Comparison of ENCODE assay signal across 9 cellular contexts in the genomic region with DNA sequence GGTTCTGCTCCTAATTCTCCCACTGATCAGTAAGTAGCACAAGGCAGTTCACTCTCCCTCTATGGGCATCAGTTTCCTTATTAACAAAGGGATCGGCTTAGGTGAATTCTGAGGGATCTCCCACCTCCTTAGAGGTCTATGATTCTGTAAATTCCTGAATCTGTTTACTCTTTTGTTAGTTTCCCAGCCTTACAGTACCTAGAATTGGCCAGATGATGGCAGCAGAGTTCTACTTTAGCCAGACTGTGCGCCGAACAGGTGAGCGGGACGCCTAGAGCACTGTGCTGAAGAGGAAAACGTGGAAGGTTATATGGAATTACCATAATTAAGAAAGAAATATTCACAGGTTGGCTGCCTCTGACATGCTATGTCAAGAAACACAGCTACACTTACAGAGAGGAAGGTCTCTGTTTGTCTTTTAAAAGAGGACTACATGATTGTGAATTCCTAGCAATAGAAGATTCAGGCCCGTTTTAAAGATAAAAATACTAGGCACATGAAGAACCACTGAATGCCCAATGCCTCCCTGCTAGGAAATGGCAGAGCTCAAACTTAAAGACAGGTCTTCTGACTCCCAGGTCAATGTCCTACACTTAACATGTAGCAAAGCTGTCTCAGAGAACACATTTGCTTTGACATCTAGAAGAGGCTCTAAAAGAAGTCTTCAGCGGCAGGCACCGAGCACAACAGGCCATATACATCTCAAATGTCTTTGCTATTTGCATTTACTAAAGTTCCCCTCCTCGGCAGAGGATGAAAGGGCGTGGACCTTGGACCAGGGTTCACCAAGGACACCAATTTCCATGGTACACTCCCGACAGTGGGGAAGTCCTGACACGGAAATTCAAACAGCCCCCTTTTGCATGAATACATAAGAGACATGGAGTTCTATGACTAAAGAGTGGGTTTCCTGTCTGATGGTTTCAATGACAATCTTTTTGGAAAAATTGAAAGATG.
DNase-seq lines count a peak whose midpoint lies in the region; ATAC-seq and TF ChIP-seq lines count a peak whose summit lies in the region.
"Had no signal": no experiment of that assay in that cellular context is flagged by ENCODE, and none has a peak within 500 bp of the region (broad histone marks: within the 10 kb centered on the region; RNA-seq: fewer than 3 reads in every experiment).

No MANE protein-coding gene starts in this region.

- H3K9me3 Mint-ChIP-seq in type B pancreatic cell, result no peaks in the 10 kb centered on the region
- H3K9me3 Mint-ChIP-seq: activated naive CD4-positive, alpha-beta T cell treated with anti-CD3 and anti-CD28 coated beads, Interleukin-2, amount 50 U/mL, for 24 hours had no signal

- H3K4me3 ChIP-seq in neural cell (ENCODE audit: low read length), result no peak overlapping the region

- H3K36me3 Mint-ChIP-seq in type B pancreatic cell, result no peaks in the 10 kb centered on the region
- H3K36me3 Mint-ChIP-seq: activated naive CD4-positive, alpha-beta T cell treated with anti-CD3 and anti-CD28 coated beads, Interleukin-2, amount 50 U/mL, for 24 hours had no signal

- no peaks in the 10 kb centered on the region for H4K20me1 ChIP-seq in neural cell (ENCODE audit: insufficient read depth)

- no peaks in the 10 kb centered on the region for H3K27me3 ChIP-seq in neural cell (ENCODE audit: insufficient read depth, low read depth, low read length)

- DNase-seq in DMS 273 (lab: John Stamatoyannopoulos, UW; ENCODE audit: unreplicated experiment) (peak; percentile 82), NCI-H526 (lab: John Stamatoyannopoulos, UW) (peak; percentile 68 to 85), fibroblast of gingiva (ENCODE audit: low read depth) (peak; percentile 7), type B pancreatic cell (ENCODE audit: extremely low spot score, unreplicated experiment) (no peak)
- peak; percentile 65 for DNase-seq in activated CD8-positive, alpha-beta memory T cell treated with anti-CD3 and anti-CD28 coated beads for 24 hours

- no peaks in the 10 kb centered on the region for H3K4me1 Mint-ChIP-seq in type B pancreatic cell (ENCODE audit: unreplicated experiment)

- H3K27me3 Mint-ChIP-seq in type B pancreatic cell, result peaks cover 39% of the 10 kb centered on the region

- ATAC-seq in GM19452 (IDR thresholded peaks at IDR 0.05; ENCODE audit: unreplicated experiment), result peak; percentile 95
- peak; percentile 98 for ATAC-seq in HG03439 (IDR thresholded peaks at IDR 0.05; ENCODE audit: unreplicated experiment)

- no peak overlapping the region for H3K27ac Mint-ChIP-seq in type B pancreatic cell
- H3K27ac Mint-ChIP-seq: activated naive CD4-positive, alpha-beta T cell treated with anti-CD3 and anti-CD28 coated beads, Interleukin-2, amount 50 U/mL, for 24 hours had no signal

- no peaks in the 10 kb centered on the region for H3K36me3 ChIP-seq in neural cell (ENCODE audit: insufficient read depth, low read length)

- H3F3A ChIP-seq in neural cell (ENCODE audit: insufficient read depth, low read length, poor library complexity, severe bottlenecking), result no peaks in the 10 kb centered on the region

- H3K4me2 ChIP-seq in neural cell (ENCODE audit: low read length), result no peak overlapping the region

- H3K4me3 Mint-ChIP-seq in type B pancreatic cell, result no peak overlapping the region
- H3K4me3 Mint-ChIP-seq: activated naive CD4-positive, alpha-beta T cell treated with anti-CD3 and anti-CD28 coated beads, Interleukin-2, amount 50 U/mL, for 24 hours had no signal

- H3K9me2 ChIP-seq in neural cell (ENCODE audit: insufficient read depth, low read length), result no peaks in the 10 kb centered on the region

- peak; percentile 95 for TF ChIP-seq RAD21 in neural cell (conservative IDR thresholded peaks at IDR 0.05)

- no peaks in the 10 kb centered on the region for H3K9me3 ChIP-seq in neural cell (ENCODE audit: low read length)

- H3K79me2 ChIP-seq in neural cell (replicated peaks; ENCODE audit: insufficient read depth, low read length), result no peaks in the 10 kb centered on the region

- peak; percentile 96 for TF ChIP-seq CTCF in neural cell (IDR thresholded peaks at IDR 0.05; ENCODE audit: poor library complexity, severe bottlenecking)
- peak; percentile 95 for TF ChIP-seq CTCF in type B pancreatic cell (conservative IDR thresholded peaks at IDR 0.05)

- H3K27ac ChIP-seq in neural cell (ENCODE audit: low read length), result no peak overlapping the region

- H3K9ac ChIP-seq in neural cell (ENCODE audit: low read length), result no peak overlapping the region

- TF ChIP-seq EP300 in neural cell (conservative IDR thresholded peaks at IDR 0.05; ENCODE audit: poor library complexity, severe bottlenecking), result no peak

- no peak overlapping the region for H2AFZ ChIP-seq in neural cell (ENCODE audit: low read depth, low read length)

TF ChIP-seq in neural cell, 6 proteins besides CTCF, POLR2A, EP300 and RAD21:
- TF ChIP-seq, protein P1, sequence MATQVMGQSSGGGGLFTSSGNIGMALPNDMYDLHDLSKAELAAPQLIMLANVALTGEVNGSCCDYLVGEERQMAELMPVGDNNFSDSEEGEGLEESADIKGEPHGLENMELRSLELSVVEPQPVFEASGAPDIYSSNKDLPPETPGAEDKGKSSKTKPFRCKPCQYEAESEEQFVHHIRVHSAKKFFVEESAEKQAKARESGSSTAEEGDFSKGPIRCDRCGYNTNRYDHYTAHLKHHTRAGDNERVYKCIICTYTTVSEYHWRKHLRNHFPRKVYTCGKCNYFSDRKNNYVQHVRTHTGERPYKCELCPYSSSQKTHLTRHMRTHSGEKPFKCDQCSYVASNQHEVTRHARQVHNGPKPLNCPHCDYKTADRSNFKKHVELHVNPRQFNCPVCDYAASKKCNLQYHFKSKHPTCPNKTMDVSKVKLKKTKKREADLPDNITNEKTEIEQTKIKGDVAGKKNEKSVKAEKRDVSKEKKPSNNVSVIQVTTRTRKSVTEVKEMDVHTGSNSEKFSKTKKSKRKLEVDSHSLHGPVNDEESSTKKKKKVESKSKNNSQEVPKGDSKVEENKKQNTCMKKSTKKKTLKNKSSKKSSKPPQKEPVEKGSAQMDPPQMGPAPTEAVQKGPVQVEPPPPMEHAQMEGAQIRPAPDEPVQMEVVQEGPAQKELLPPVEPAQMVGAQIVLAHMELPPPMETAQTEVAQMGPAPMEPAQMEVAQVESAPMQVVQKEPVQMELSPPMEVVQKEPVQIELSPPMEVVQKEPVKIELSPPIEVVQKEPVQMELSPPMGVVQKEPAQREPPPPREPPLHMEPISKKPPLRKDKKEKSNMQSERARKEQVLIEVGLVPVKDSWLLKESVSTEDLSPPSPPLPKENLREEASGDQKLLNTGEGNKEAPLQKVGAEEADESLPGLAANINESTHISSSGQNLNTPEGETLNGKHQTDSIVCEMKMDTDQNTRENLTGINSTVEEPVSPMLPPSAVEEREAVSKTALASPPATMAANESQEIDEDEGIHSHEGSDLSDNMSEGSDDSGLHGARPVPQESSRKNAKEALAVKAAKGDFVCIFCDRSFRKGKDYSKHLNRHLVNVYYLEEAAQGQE (IDR thresholded peaks at IDR 0.05; ENCODE audit: borderline replicate concordance), result no peak
- peak; percentile 89 for TF ChIP-seq SMC3 (conservative IDR thresholded peaks at IDR 0.05; ENCODE audit: poor library complexity)
